ENCODE assay signal across 9 cellular contexts in the genomic region with DNA sequence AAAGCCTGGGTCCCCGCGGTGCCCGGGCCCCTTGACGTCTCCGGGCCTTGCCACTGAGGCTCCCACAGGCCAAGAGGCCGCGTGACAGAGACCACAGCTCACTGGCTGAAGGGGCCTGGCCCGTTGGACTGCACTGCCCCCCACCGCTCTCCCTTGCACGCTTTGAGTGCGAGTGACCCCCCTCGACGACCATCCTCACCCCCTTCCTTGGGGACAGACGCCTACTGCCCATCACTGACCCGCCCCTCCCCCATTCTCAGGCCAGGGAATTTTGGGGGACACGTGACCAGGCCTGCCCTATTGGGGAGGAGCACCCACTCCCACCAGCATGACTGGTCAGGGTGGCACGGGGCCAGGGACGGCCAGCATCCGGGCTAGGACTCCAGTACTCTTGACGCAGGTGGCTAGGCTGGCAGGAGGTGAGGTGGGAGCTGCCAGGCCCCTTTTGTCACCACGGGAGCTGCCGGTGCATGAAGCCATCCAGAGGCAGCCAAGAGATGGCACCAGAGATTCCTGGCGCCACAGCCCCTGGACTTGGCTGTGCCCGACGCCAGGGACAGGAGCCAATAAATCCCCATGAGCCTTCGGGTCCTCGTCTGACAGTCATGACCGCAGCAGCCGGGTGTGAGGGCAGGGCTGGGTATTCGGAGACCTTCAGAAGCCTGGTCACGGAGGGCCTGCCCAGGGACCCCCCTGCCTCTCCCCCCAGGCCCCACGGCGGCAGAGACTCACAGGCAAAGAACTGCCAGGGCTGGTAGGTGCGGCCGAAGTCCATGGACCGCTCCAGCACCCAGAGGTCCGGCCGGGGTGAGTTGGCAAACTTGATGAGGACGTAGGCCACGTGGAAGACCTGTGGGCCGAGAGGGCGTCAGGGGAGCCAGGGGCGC. TPM values are rescaled to one million over a fixed set of nuclear protein-coding genes. Genes with fewer than 3 reads are reported as not detected.
DNase-seq lines count a peak whose midpoint lies in the region; ATAC-seq, FAIRE-seq and TF ChIP-seq lines count a peak whose summit lies in the region.
"Had no signal": no experiment of that assay in that cellular context is flagged by ENCODE, and none has a peak within 500 bp of the region (broad histone marks: within the 10 kb centered on the region; RNA-seq: fewer than 3 reads in every experiment).

No MANE protein-coding gene starts in this region.

- no peak for ATAC-seq in HG02678 (IDR thresholded peaks at IDR 0.05; ENCODE audit: unreplicated experiment)
- no peak for ATAC-seq in stimulated activated effector memory CD8-positive, alpha-beta T cell treated with anti-CD3 and anti-CD28 coated beads, Interleukin-12 subunit alpha, Interleukin-12 subunit beta, amount 100 ng/mL, for 72 hours

- H3K27ac Mint-ChIP-seq in mesothelial cell of epicardium = peak overlapping the region; percentile 21
- no peak overlapping the region for H3K27ac Mint-ChIP-seq in stimulated activated effector memory CD8-positive, alpha-beta T cell treated with anti-CD3 and anti-CD28 coated beads, Interleukin-12 subunit alpha, Interleukin-12 subunit beta, amount 100 ng/mL, for 72 hours

- TF ChIP-seq EP300 in H1 (IDR thresholded peaks at IDR 0.05; ENCODE audit: borderline replicate concordance in 1 of 2, low read depth in 2 of 2, low read length in 2 of 2) = no peak

- no peak overlapping the region for H2BK15ac ChIP-seq in H1 (ENCODE audit: low read length)

- TF ChIP-seq CTCF in H1 (IDR thresholded peaks at IDR 0.05; ENCODE audit: control extremely low read depth in 1 of 3, insufficient read depth in 1 of 3, low read depth in 1 of 3, low read length in 3 of 3) (no peak), mesothelial cell of epicardium (IDR thresholded peaks at IDR 0.05; ENCODE audit: unreplicated experiment) (no peak)

- no peak overlapping the region for H3K4me3 Mint-ChIP-seq in mesothelial cell of epicardium
- H3K4me3 Mint-ChIP-seq in stimulated activated effector memory CD8-positive, alpha-beta T cell treated with anti-CD3 and anti-CD28 coated beads, Interleukin-12 subunit alpha, Interleukin-12 subunit beta, amount 100 ng/mL, for 72 hours = no peak overlapping the region

- no peak overlapping the region for H3K4me3 ChIP-seq in H1 (ENCODE audit: extremely low read depth in 1 of 4, insufficient read depth in 2 of 4, low read depth in 3 of 4, low read length in 4 of 4)
- H3K4me3 ChIP-seq: SK-N-MC had no signal

- no peak overlapping the region for H4K91ac ChIP-seq in H1 (replicated peaks; ENCODE audit: insufficient read length, low read length)

- peaks cover 0 to 21% of the 10 kb centered on the region in 2 experiments for H4K20me1 ChIP-seq in H1 (replicated peaks in 1 of 2; ENCODE audit: control insufficient read depth in 1 of 2, insufficient read depth in 2 of 2, low read length in 2 of 2)

- no peak overlapping the region for H2BK120ac ChIP-seq in H1 (replicated peaks; ENCODE audit: low read depth, low read length)

- H2AFZ ChIP-seq in H1 (ENCODE audit: low read length) = no peak overlapping the region

- 92% methylated on average over 39 of the region's 43 CpGs; no CpG with 5 or more reads in 1 of the 2 experiments for WGBS in H1 (ENCODE audit: extremely low coverage in 1 of 2, insufficient coverage in 1 of 2, insufficient read length in 1 of 2, insufficient replicate concordance in 2 of 2, low coverage in 1 of 2, low lambda C conversion rate in 2 of 2, missing lambda C conversion rate in 1 of 2), 2 experiments

- peaks cover 10 to 42% of the 10 kb centered on the region in 2 experiments; a peak in 3 of 4 replicates for H3K79me2 ChIP-seq in H1 (ENCODE audit: control insufficient read depth in 1 of 2, insufficient read depth in 2 of 2, low read length in 2 of 2)

- no peak overlapping the region for H3K4ac ChIP-seq in H1 (replicated peaks; ENCODE audit: insufficient read length, low read depth, low read length)

- H2BK12ac ChIP-seq in H1 (ENCODE audit: low read depth, low read length) = no peak overlapping the region

- DNase-seq in 8988T (peak; percentile 92), NCI-H2196 treated with DMSO at 0.1 percent for 48 hours (lab: John Stamatoyannopoulos, UW; ENCODE audit: unreplicated experiment) (peak; percentile 97), H1 (ENCODE audit: low read depth in 1 of 2, low spot score in 2 of 2) (no peak), mesothelial cell of epicardium (ENCODE audit: low spot score in 2 of 2, unreplicated experiment in 2 of 2) (no peak), NCI-H1436 treated with DMSO at 0.1 percent for 48 hours (lab: John Stamatoyannopoulos, UW) (no peak), NCI-H526 treated with DMSO at 0.1 percent for 48 hours (lab: John Stamatoyannopoulos, UW) (no peak)
- no peak for DNase-seq in stimulated activated effector memory CD8-positive, alpha-beta T cell treated with anti-CD3 and anti-CD28 coated beads, Interleukin-12 subunit alpha, Interleukin-12 subunit beta, amount 100 ng/mL, for 72 hours (ENCODE audit: low spot score in 2 of 2)

- CTCF ChIA-PET in H1 (lab: Charles Lee; ENCODE audit: partially characterized antibody) = interaction anchor here (0.7 to 2.7 kb wide), 4 partner anchors 8 to 390 kb away, joined by 3 to 13 read pairs (median 4); no protein-coding TSS in a partner anchor

- H3K56ac ChIP-seq in H1 (replicated peaks; ENCODE audit: insufficient read length, low read depth, low read length) = no peak overlapping the region

- peaks cover 10% of the 10 kb centered on the region for H3K4me1 Mint-ChIP-seq in mesothelial cell of epicardium
- no peaks in the 10 kb centered on the region for H3K4me1 Mint-ChIP-seq in stimulated activated effector memory CD8-positive, alpha-beta T cell treated with anti-CD3 and anti-CD28 coated beads, Interleukin-12 subunit alpha, Interleukin-12 subunit beta, amount 100 ng/mL, for 72 hours

- no peak overlapping the region for H3K23ac ChIP-seq in H1 (ENCODE audit: insufficient read length)

- H3K23me2 ChIP-seq in H1 (ENCODE audit: low read depth, low read length) = no peaks in the 10 kb centered on the region; the same call in 1 of the 2 replicates

- H2BK5ac ChIP-seq in H1 (ENCODE audit: low read depth, low read length) = no peak overlapping the region; the same call in 1 of the 2 replicates

- no peak for FAIRE-seq in H1 (lab: Jason Lieb, UNC)

- no peak overlapping the region for H2BK20ac ChIP-seq in H1 (ENCODE audit: low read length)

- no peak overlapping the region for H3K18ac ChIP-seq in H1 (ENCODE audit: extremely low read depth, low read length)

- H3K14ac ChIP-seq in H1 (ENCODE audit: insufficient read length) = no peak overlapping the region

- peak overlapping the region; percentile 68; the same call in 1 of the 2 replicates for H4K8ac ChIP-seq in H1 (ENCODE audit: extremely low read depth, insufficient read depth, low read length)

- peaks cover 18% of the 10 kb centered on the region for H3K36me3 Mint-ChIP-seq in mesothelial cell of epicardium
- no peaks in the 10 kb centered on the region for H3K36me3 Mint-ChIP-seq in stimulated activated effector memory CD8-positive, alpha-beta T cell treated with anti-CD3 and anti-CD28 coated beads, Interleukin-12 subunit alpha, Interleukin-12 subunit beta, amount 100 ng/mL, for 72 hours

- H3K27me3 Mint-ChIP-seq in mesothelial cell of epicardium (ENCODE audit: low read depth) = no peaks in the 10 kb centered on the region

- peaks cover 17 to 39% (median 31%) of the 10 kb centered on the region in 4 experiments; a peak in 6 of 8 replicates for H3K36me3 ChIP-seq in H1 (ENCODE audit: control insufficient read depth in 2 of 4, insufficient read depth in 4 of 4, low read length in 3 of 4)

- peaks cover 10% of the 10 kb centered on the region for H3K9me3 Mint-ChIP-seq in mesothelial cell of epicardium
- peaks cover 4% of the 10 kb centered on the region for H3K9me3 Mint-ChIP-seq in stimulated activated effector memory CD8-positive, alpha-beta T cell treated with anti-CD3 and anti-CD28 coated beads, Interleukin-12 subunit alpha, Interleukin-12 subunit beta, amount 100 ng/mL, for 72 hours

- no peak overlapping the region for H4K5ac ChIP-seq in H1 (ENCODE audit: insufficient read length, low read depth, low read length)

- no peak overlapping the region for H3K9ac ChIP-seq in H1 (replicated peaks in 1 of 4; ENCODE audit: extremely low read depth in 1 of 4, low read depth in 3 of 4, low read length in 3 of 4)

- TF ChIP-seq RAD21 in H1 (IDR thresholded peaks at IDR 0.05 in 1 of 2, conservative IDR thresholded peaks at IDR 0.05 in 1 of 2; ENCODE audit: low read depth in 2 of 2, low read length in 2 of 2) = no peak

- H3K9me3 ChIP-seq in H1 (ENCODE audit: insufficient read depth in 2 of 2, low read depth in 1 of 2, low read length in 1 of 2) = peaks cover 0 to 3% of the 10 kb centered on the region in 2 experiments; a peak in 2 of 4 replicates

- no peak overlapping the region for H3K4me2 ChIP-seq in H1 (ENCODE audit: insufficient read depth in 1 of 2, low read depth in 2 of 2, low read length in 2 of 2)

- TF ChIP-seq POLR2A in H1 (IDR thresholded peaks at IDR 0.05; ENCODE audit: control extremely low read depth in 1 of 2, low read depth in 2 of 2, low read length in 2 of 2) = no peak

- H3K79me1 ChIP-seq in H1 (ENCODE audit: low read depth, low read length) = peaks cover 19% of the 10 kb centered on the region

- POLR2A ChIA-PET in H1 (lab: Charles Lee; ENCODE audit: partially characterized antibody) = interaction anchor here (0.6 to 12.3 kb wide), 6 partner anchors 10 to 47 kb away, joined by 3 to 114 read pairs (median 5); a partner anchor contains a TSS

- H3K27ac ChIP-seq in H1 (ENCODE audit: low read depth, low read length) = no peak overlapping the region
- H3K27ac ChIP-seq: SK-N-MC had no signal

- no peaks in the 10 kb centered on the region for H3K27me3 ChIP-seq in H1 (replicated peaks in 1 of 4; ENCODE audit: control insufficient read depth in 3 of 4, extremely low read depth in 1 of 4, insufficient read depth in 3 of 4, low read length in 3 of 4)

- no peak overlapping the region for H2AK5ac ChIP-seq in H1 (ENCODE audit: low read depth, low read length)

- H3K4me1 ChIP-seq in H1 (replicated peaks in 1 of 4; ENCODE audit: control insufficient read depth in 3 of 4, insufficient read depth in 4 of 4, low read length in 3 of 4) = peaks cover 0 to 29% (median 21%) of the 10 kb centered on the region in 4 experiments; a peak in 6 of 7 replicates

RNA-seq across cellular contexts. Expression of a gene that starts 14.5 kb away (rescaled TPM):
- 210 and 225 TPM in 2 replicates for total RNA-seq in H1 (2021; fragmentation: NEBNext Ultra II Directional; extraction: Animal tissue kit (Norgen Biotek cat#: 25700))
- polyA plus RNA-seq in H1 (2011; rRNA removed) = 34.4 and 90.7 TPM in 2 replicates
- polyA plus RNA-seq in H1 (2011; cell fraction: cytosol; rRNA removed) = 57.6 TPM
- polyA plus RNA-seq in H1 (2011; cell fraction: nucleus; rRNA removed) = 648 TPM
- polyA plus RNA-seq in H1 (2012, experiment 1 of 2) = 136 to 235 TPM (median 223 TPM) in 4 replicates
- polyA plus RNA-seq in H1 (2012, experiment 2 of 2) = 130 TPM
- polyA plus RNA-seq in H1 (2013, experiment 1 of 2) = 107 TPM
- 82.4 TPM for polyA plus RNA-seq in H1 (2013, experiment 2 of 2)
- 24.2 and 31.4 TPM in 2 replicates for polyA minus RNA-seq in H1 (2011; rRNA and poly(A)+ RNA removed)
- polyA minus RNA-seq in H1 (2011; cell fraction: cytosol; rRNA and poly(A)+ RNA removed) = 70.1 TPM
- polyA minus RNA-seq in H1 (2011; cell fraction: nucleus; rRNA and poly(A)+ RNA removed) = 212 TPM
- 571 to 618 TPM (median 601 TPM) in 3 replicates for total RNA-seq in mesothelial cell of epicardium

RNA-seq across cellular contexts. Expression of a gene that starts 34.3 kb away (rescaled TPM):
- 1,787 and 1,829 TPM in 2 replicates for total RNA-seq in H1 (2021; fragmentation: NEBNext Ultra II Directional; extraction: Animal tissue kit (Norgen Biotek cat#: 25700))
- polyA plus RNA-seq in H1 (2011; rRNA removed) = 7,219 and 8,331 TPM in 2 replicates
- 7,720 TPM for polyA plus RNA-seq in H1 (2011; cell fraction: cytosol; rRNA removed)
- polyA plus RNA-seq in H1 (2011; cell fraction: nucleus; rRNA removed) = 4,705 TPM
- polyA plus RNA-seq in H1 (2012, experiment 1 of 2) = 4,429 to 5,604 TPM (median 4,871 TPM) in 4 replicates
- 4,124 TPM for polyA plus RNA-seq in H1 (2012, experiment 2 of 2)
- polyA plus RNA-seq in H1 (2013, experiment 1 of 2) = 4,907 TPM
- polyA plus RNA-seq in H1 (2013, experiment 2 of 2) = 4,204 TPM
- polyA minus RNA-seq in H1 (2011; rRNA and poly(A)+ RNA removed) = 654 and 663 TPM in 2 replicates
- polyA minus RNA-seq in H1 (2011; cell fraction: cytosol; rRNA and poly(A)+ RNA removed) = 718 TPM
- 1,108 TPM for polyA minus RNA-seq in H1 (2011; cell fraction: nucleus; rRNA and poly(A)+ RNA removed)
- 1,089 to 1,145 TPM (median 1,126 TPM) in 3 replicates for total RNA-seq in mesothelial cell of epicardium

RNA-seq across cellular contexts. Expression of a gene that starts 49.8 kb away (rescaled TPM):
- total RNA-seq in H1 (2021; fragmentation: NEBNext Ultra II Directional; extraction: Animal tissue kit (Norgen Biotek cat#: 25700)) = 126 and 138 TPM in 2 replicates
- 214 and 260 TPM in 2 replicates for polyA plus RNA-seq in H1 (2011; rRNA removed)
- 209 TPM for polyA plus RNA-seq in H1 (2011; cell fraction: cytosol; rRNA removed)
- 180 TPM for polyA plus RNA-seq in H1 (2011; cell fraction: nucleus; rRNA removed)
- 119 to 168 TPM (median 157 TPM) in 4 replicates for polyA plus RNA-seq in H1 (2012, experiment 1 of 2)
- polyA plus RNA-seq in H1 (2012, experiment 2 of 2) = 141 TPM
- polyA plus RNA-seq in H1 (2013, experiment 1 of 2) = 137 TPM
- polyA plus RNA-seq in H1 (2013, experiment 2 of 2) = 131 TPM
- polyA minus RNA-seq in H1 (2011; rRNA and poly(A)+ RNA removed) = 39.2 and 45.4 TPM in 2 replicates
- 68.0 TPM for polyA minus RNA-seq in H1 (2011; cell fraction: cytosol; rRNA and poly(A)+ RNA removed)
- polyA minus RNA-seq in H1 (2011; cell fraction: nucleus; rRNA and poly(A)+ RNA removed) = 67.0 TPM
- total RNA-seq in mesothelial cell of epicardium = 58.8 to 60.8 TPM (median 59.0 TPM) in 3 replicates

RNA-seq across cellular contexts. Expression of a gene that starts 54.4 kb away (rescaled TPM):
- 8.0 TPM in 2 replicates for total RNA-seq in H1 (2021; fragmentation: NEBNext Ultra II Directional; extraction: Animal tissue kit (Norgen Biotek cat#: 25700))
- 8.8 and 10.5 TPM in 2 replicates for polyA plus RNA-seq in H1 (2011; rRNA removed)
- 6.5 TPM for polyA plus RNA-seq in H1 (2011; cell fraction: cytosol; rRNA removed)
- polyA plus RNA-seq in H1 (2011; cell fraction: nucleus; rRNA removed) = 9.7 TPM
- 8.2 to 10.9 TPM (median 9.6 TPM) in 4 replicates for polyA plus RNA-seq in H1 (2012, experiment 1 of 2)
- 7.4 TPM for polyA plus RNA-seq in H1 (2012, experiment 2 of 2)
- 5.3 TPM for polyA plus RNA-seq in H1 (2013, experiment 1 of 2)
- polyA plus RNA-seq in H1 (2013, experiment 2 of 2) = 5.6 TPM
- polyA minus RNA-seq in H1 (2011; rRNA and poly(A)+ RNA removed) = 5.2 and 5.7 TPM in 2 replicates
- 7.8 TPM for polyA minus RNA-seq in H1 (2011; cell fraction: cytosol; rRNA and poly(A)+ RNA removed)
- polyA minus RNA-seq in H1 (2011; cell fraction: nucleus; rRNA and poly(A)+ RNA removed) = 4.3 TPM
- 22.8 to 23.7 TPM (median 23.6 TPM) in 3 replicates for total RNA-seq in mesothelial cell of epicardium

Comparison
In these comparisons a context has a peak if more than half of its experiments do, and no peak if none do; other contexts are left out.
1. DNase-seq: peak in 8988T (single experiment) and NCI-H2196 treated with DMSO at 0.1 percent for 48 hours (single experiment); none in H1 (0 of 2), mesothelial cell of epicardium (0 of 2), stimulated activated effector memory CD8-positive, alpha-beta T cell treated with anti-CD3 and anti-CD28 coated beads, Interleukin-12 subunit alpha, Interleukin-12 subunit beta, amount 100 ng/mL, for 72 hours (0 of 2), NCI-H1436 treated with DMSO at 0.1 percent for 48 hours (single experiment) and NCI-H526 treated with DMSO at 0.1 percent for 48 hours (single experiment).